In the genomic region with DNA sequence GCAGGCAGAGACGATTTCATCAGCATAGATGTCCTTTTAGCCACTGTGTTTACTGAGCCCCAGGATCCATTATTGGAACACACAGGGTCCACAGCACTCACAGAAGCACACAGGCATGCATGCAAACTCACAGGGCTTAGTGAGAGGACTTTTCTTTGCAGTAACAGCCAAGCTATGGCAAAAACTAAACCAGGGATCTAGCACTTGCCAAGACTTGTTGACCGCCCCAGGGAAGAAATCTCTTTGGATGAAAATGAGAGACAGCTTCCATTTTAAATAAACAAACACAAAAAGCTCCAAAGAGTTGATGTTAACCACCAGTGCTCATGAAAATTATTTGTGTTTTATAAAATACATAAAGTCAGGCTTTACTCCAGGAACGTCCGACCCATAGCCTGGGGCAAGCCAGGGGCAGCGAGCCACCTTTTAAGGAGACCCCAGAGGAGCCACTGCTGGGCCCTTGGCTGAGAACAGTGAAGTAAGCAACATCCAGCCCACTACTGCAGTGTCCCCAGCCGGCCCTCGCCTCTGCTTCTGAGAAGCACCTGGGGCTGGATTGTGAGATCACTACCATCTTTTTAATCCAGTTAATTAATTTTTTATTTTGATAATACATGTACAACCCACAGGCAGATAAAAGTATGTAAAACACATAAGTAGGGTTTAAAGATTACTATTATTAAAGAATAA, we compare ENCODE assay signal across 18 cellular contexts. TPM values are rescaled to one million over a fixed set of nuclear protein-coding genes. Genes with fewer than 3 reads are reported as not detected.
A peak's percentile ranks its signal among the peaks of the same experiment; 100 is the strongest.
DNase-seq lines count a peak whose midpoint lies in the region; ATAC-seq and TF ChIP-seq lines count a peak whose summit lies in the region.
"Had no signal": no experiment of that assay in that cellular context is flagged by ENCODE, and none has a peak within 500 bp of the region (broad histone marks: within the 10 kb centered on the region; RNA-seq: fewer than 3 reads in every experiment).

No MANE protein-coding gene starts in this region.

- H4K20me1 ChIP-seq in H9 (ENCODE audit: control insufficient read depth, insufficient read depth, insufficient read length) (no peaks in the 10 kb centered on the region), OCI-LY1 (ENCODE audit: insufficient read depth, low read length) (no peaks in the 10 kb centered on the region), smooth muscle cell (ENCODE audit: low read depth) (peaks cover 5% of the 10 kb centered on the region)

- intact Hi-C loops in aorta (cut with DNase I), result no loop called here

- no peaks in the 10 kb centered on the region for H3K9me2 ChIP-seq in OCI-LY1 (ENCODE audit: low read depth, low read length)

- no peaks in the 10 kb centered on the region for H3K9me3 ChIP-seq in H9 (ENCODE audit: control insufficient read depth, low read depth, low read length)
- no peaks in the 10 kb centered on the region for H3K9me3 ChIP-seq in OCI-LY1 (ENCODE audit: low read length)
- H3K9me3 ChIP-seq in esophagus (ENCODE audit: control insufficient read depth in 2 of 2, insufficient read depth in 1 of 2, low read depth in 1 of 2, low read length in 1 of 2), result no peaks in the 10 kb centered on the region
- H3K9me3 ChIP-seq in smooth muscle cell (replicated peaks; ENCODE audit: low read depth), result no peaks in the 10 kb centered on the region
- H3K9me3 ChIP-seq in aorta (ENCODE audit: control insufficient read depth, low read length), result no peaks in the 10 kb centered on the region
- H3K9me3 ChIP-seq: testis had no signal

- H3K9ac ChIP-seq in H9 (ENCODE audit: extremely low read depth, insufficient read length, low read length) (no peak overlapping the region), OCI-LY1 (ENCODE audit: low read length) (peak overlapping the region; percentile 97), smooth muscle cell (ENCODE audit: low read depth) (no peak overlapping the region)

- H3K79me2 ChIP-seq in H9 (ENCODE audit: insufficient read depth, low read length) (no peaks in the 10 kb centered on the region; the same call in 1 of the 2 replicates), OCI-LY1 (ENCODE audit: insufficient read depth, low read length) (no peaks in the 10 kb centered on the region; the same call in 1 of the 2 replicates), smooth muscle cell (ENCODE audit: low read depth) (no peaks in the 10 kb centered on the region)

- no peak for ATAC-seq in aorta (ENCODE audit: low FRiP score)
- ATAC-seq in HG02610 (IDR thresholded peaks at IDR 0.05; ENCODE audit: unreplicated experiment), result no peak
- ATAC-seq: left colon had no signal

- TF ChIP-seq CTCF in H9 (conservative IDR thresholded peaks at IDR 0.05), result no peak
- TF ChIP-seq CTCF in OCI-LY1 (IDR thresholded peaks at IDR 0.05; ENCODE audit: low read length), result no peak
- TF ChIP-seq CTCF in smooth muscle cell (IDR thresholded peaks at IDR 0.05; ENCODE audit: borderline replicate concordance, insufficient read depth, poor library complexity, severe bottlenecking), result no peak

- H3K36me3 ChIP-seq in OCI-LY1 (ENCODE audit: insufficient read depth, low read length) (peaks cover 60% of the 10 kb centered on the region), esophagus (ENCODE audit: control insufficient read depth in 2 of 2, insufficient read depth in 2 of 2, low read length in 1 of 2) (peaks cover 4 to 12% of the 10 kb centered on the region in 2 donors), smooth muscle cell (ENCODE audit: low read depth) (peaks cover 4% of the 10 kb centered on the region), aorta (ENCODE audit: control insufficient read depth in 1 of 2, insufficient read depth in 2 of 2, low read length in 1 of 2) (no peaks in the 10 kb centered on the region)

- H3K4ac ChIP-seq in H9 (ENCODE audit: low read depth, low read length), result no peak overlapping the region

- WGBS in H9 (ENCODE audit: extremely low coverage, insufficient read length, low lambda C conversion rate), result no CpG with 5 or more reads among the region's 7 CpGs
- WGBS in esophagus, 2 donors, result 45 to 51% methylated on average over 7 of the region's 7 CpGs
- WGBS in smooth muscle cell (ENCODE audit: low lambda C conversion rate), result 81% methylated on average over 7 of the region's 7 CpGs
- 83 to 87% methylated on average over 7 of the region's 7 CpGs for WGBS in aorta, 2 donors

- no peak overlapping the region for H2BK5ac ChIP-seq in H9 (ENCODE audit: insufficient read length, low read length)

- H3F3A ChIP-seq in OCI-LY1 (ENCODE audit: insufficient read depth, low read length), result peaks cover 17% of the 10 kb centered on the region
- H3F3A ChIP-seq in smooth muscle cell (ENCODE audit: low read depth), result no peaks in the 10 kb centered on the region

- no peaks in the 10 kb centered on the region for H3K27me3 Mint-ChIP-seq in H9 (ENCODE audit: low read depth)
- H3K27me3 Mint-ChIP-seq: activated CD4-positive, alpha-beta memory T cell treated with anti-CD3 and anti-CD28 coated beads for 36 hours had no signal

- H3K4me1 ChIP-seq in H9 (ENCODE audit: insufficient read depth, low read length) (no peaks in the 10 kb centered on the region), OCI-LY1 (ENCODE audit: insufficient read depth, low read length, severe bottlenecking) (peaks cover 52% of the 10 kb centered on the region), esophagus (ENCODE audit: control insufficient read depth in 2 of 2, insufficient read depth in 2 of 2, low read length in 1 of 2) (peaks cover 2 to 9% of the 10 kb centered on the region in 2 donors), smooth muscle cell (ENCODE audit: low read depth) (no peaks in the 10 kb centered on the region), aorta (ENCODE audit: control insufficient read depth in 1 of 2, insufficient read depth in 2 of 2, low read length in 2 of 2) (no peaks in the 10 kb centered on the region)
- H3K4me1 ChIP-seq: testis had no signal

- H3K14ac ChIP-seq in H9 (ENCODE audit: insufficient read depth, low read length), result no peak overlapping the region

- H3K79me1 ChIP-seq in H9 (ENCODE audit: insufficient read depth, low read depth, low read length, poor library complexity, severe bottlenecking), result peaks cover 3% of the 10 kb centered on the region

- H4K5ac ChIP-seq in H9 (ENCODE audit: insufficient read length, low read depth, low read length), result no peak overlapping the region

- no peak overlapping the region for H3K4me3 Mint-ChIP-seq in H9
- H3K4me3 Mint-ChIP-seq: activated CD4-positive, alpha-beta memory T cell treated with anti-CD3 and anti-CD28 coated beads for 36 hours had no signal

- no peaks in the 10 kb centered on the region for H3K27me3 ChIP-seq in H9 (ENCODE audit: insufficient read depth, low read length)
- H3K27me3 ChIP-seq in OCI-LY1 (ENCODE audit: insufficient read depth, low read length), result no peaks in the 10 kb centered on the region
- no peaks in the 10 kb centered on the region for H3K27me3 ChIP-seq in esophagus (ENCODE audit: control insufficient read depth in 1 of 2, insufficient read depth in 2 of 2, low read length in 2 of 2)
- no peaks in the 10 kb centered on the region for H3K27me3 ChIP-seq in smooth muscle cell (ENCODE audit: low read depth)
- H3K27me3 ChIP-seq in aorta (ENCODE audit: control insufficient read depth in 1 of 2, insufficient read depth in 2 of 2, low read length in 1 of 2), result no peaks in the 10 kb centered on the region
- H3K27me3 ChIP-seq: testis had no signal

- no peak overlapping the region for H3K27ac ChIP-seq in H9 (ENCODE audit: insufficient read length, low read depth, low read length)
- peak overlapping the region; percentile 100 for H3K27ac ChIP-seq in OCI-LY1 (ENCODE audit: low read depth, low read length, poor library complexity, severe bottlenecking)
- H3K27ac ChIP-seq in esophagus (ENCODE audit: low read depth in 2 of 2, low read length in 1 of 2), result peak overlapping the region; percentile 47 to 57
- H3K27ac ChIP-seq in smooth muscle cell (ENCODE audit: low read depth), result peak overlapping the region; percentile 52
- no peak overlapping the region for H3K27ac ChIP-seq in aorta (ENCODE audit: low read depth in 1 of 2, low read length in 2 of 2)
- H3K27ac ChIP-seq: C4-2B, SK-N-MC, testis had no signal

- peaks cover 44 to 75% (median 64%) of the 10 kb centered on the region in 3 experiments for H3K36me3 Mint-ChIP-seq in H9 (ENCODE audit: insufficient read depth in 1 of 3, low read depth in 3 of 3)

- H4K91ac ChIP-seq in H9 (ENCODE audit: insufficient read length, low read depth, low read length), result no peak overlapping the region

- no peak overlapping the region for H2BK15ac ChIP-seq in H9 (ENCODE audit: low read depth, low read length)

- H2AK5ac ChIP-seq in H9 (ENCODE audit: insufficient read length, low read length), result no peak overlapping the region

- no peak overlapping the region for H3K18ac ChIP-seq in H9 (ENCODE audit: insufficient read length, low read depth, low read length)

- no peak overlapping the region for H2AFZ ChIP-seq in H9 (ENCODE audit: low read length)
- no peak overlapping the region for H2AFZ ChIP-seq in OCI-LY1 (ENCODE audit: low read length)
- no peak overlapping the region for H2AFZ ChIP-seq in smooth muscle cell (ENCODE audit: low read depth)

- H3K4me2 ChIP-seq in H9 (ENCODE audit: insufficient read depth, insufficient read length, low read length) (no peak overlapping the region), OCI-LY1 (ENCODE audit: low read length) (peak overlapping the region; percentile 92), smooth muscle cell (no peak overlapping the region)

- no peak overlapping the region for H2BK20ac ChIP-seq in H9 (ENCODE audit: low read depth, low read length, poor library complexity, severe bottlenecking)

- H2BK120ac ChIP-seq in H9 (ENCODE audit: low read depth, low read length, poor library complexity, severe bottlenecking), result no peak overlapping the region

- H3K4me3 ChIP-seq in OCI-LY1 (ENCODE audit: low read depth, low read length, poor library complexity, severe bottlenecking), result peak overlapping the region; percentile 58
- H3K4me3 ChIP-seq in esophagus (ENCODE audit: low read depth in 1 of 2, low read length in 2 of 2), result no peak overlapping the region
- no peak overlapping the region for H3K4me3 ChIP-seq in smooth muscle cell
- no peak overlapping the region for H3K4me3 ChIP-seq in aorta (ENCODE audit: low read length in 2 of 2)
- H3K4me3 ChIP-seq: SK-N-MC, testis had no signal

- no peaks in the 10 kb centered on the region for H3K9me3 Mint-ChIP-seq in H9
- H3K9me3 Mint-ChIP-seq: activated CD4-positive, alpha-beta memory T cell treated with anti-CD3 and anti-CD28 coated beads for 36 hours; activated T-helper 2 cell treated with anti-CD3 and anti-CD28 coated beads, Interferon-gamma antibody, Interleukin-2, Interleukin-4, amounts not matched to agents 10 μg/mL and 5 μg/mL and 100 μg/mL, durations not matched to agents 14 hours and 24 hours and 36 hours had no signal

- H4K8ac ChIP-seq in H9 (replicated peaks; ENCODE audit: insufficient read length, low read depth, low read length), result no peak overlapping the region

- H2BK12ac ChIP-seq in H9 (ENCODE audit: insufficient read length, low read depth, low read length), result no peak overlapping the region

- H3K4me1 Mint-ChIP-seq in H9, result no peaks in the 10 kb centered on the region

- H3T11ph ChIP-seq in H9 (ENCODE audit: low read length), result no peak overlapping the region

- H3K23ac ChIP-seq in H9 (ENCODE audit: insufficient read length, low read depth, low read length), result no peak overlapping the region

- H3K23me2 ChIP-seq in H9 (ENCODE audit: insufficient read length, low read depth, low read length, poor library complexity, severe bottlenecking), result no peaks in the 10 kb centered on the region

- DNase-seq in H9 (no peak), smooth muscle cell (lab: John Stamatoyannopoulos, UW; ENCODE audit: unreplicated experiment) (no peak), aorta (no peak), NOMO-1 (lab: John Stamatoyannopoulos, UW; ENCODE audit: unreplicated experiment in 2 of 2) (no peak)
- DNase-seq: activated CD4-positive, alpha-beta memory T cell treated with anti-CD3 and anti-CD28 coated beads for 36 hours; DND-41; hypothalamus; left colon; NCI-H1417; NCI-H226; OCI-M1; testis had no signal

- peak overlapping the region in 2 of 3 experiments; percentile 80 to 84; a peak in 2 of 7 replicates for H3K27ac Mint-ChIP-seq in H9

- H3K56ac ChIP-seq in H9 (ENCODE audit: insufficient read length, low read depth, low read length), result no peak overlapping the region

RNA-seq across cellular contexts. Expression of gene TFIP11, which starts 22.0 kb away (rescaled TPM):
- total RNA-seq in H9 (2021) (36.4 and 37.7 TPM in 2 replicates), smooth muscle cell (22.5 and 34.9 TPM in 2 replicates), aorta (10 to 100 TPM; 24.7 to 27.7 TPM)
- polyA plus RNA-seq in esophagus (10 to 100 TPM; 19.7 to 21.5 TPM), smooth muscle cell (25.7 and 27.7 TPM in 2 replicates), aorta (10 to 100 TPM in 1 of 2 donors, 1 to 10 TPM in 1; 6.1 to 31.4 TPM)

RNA-seq across cellular contexts. Expression of gene SRRD, which starts 50.6 kb away (rescaled TPM):
- total RNA-seq in H9 (2021), result 32.2 and 36.0 TPM in 2 replicates
- 10 to 100 TPM in 1 of 2 donors, 1 to 10 TPM in 1; 7.4 to 11.9 TPM for polyA plus RNA-seq in esophagus
- 20.7 and 35.8 TPM in 2 replicates for total RNA-seq in smooth muscle cell
- 34.5 and 38.6 TPM in 2 replicates for polyA plus RNA-seq in smooth muscle cell
- total RNA-seq in aorta, result 10 to 100 TPM; 13.0 to 18.4 TPM
- polyA plus RNA-seq in aorta, result 1 to 10 TPM; 3.6 to 6.4 TPM

RNA-seq across cellular contexts. Expression of gene HPS4, which starts 50.7 kb away (rescaled TPM):
- total RNA-seq in H9 (2021) (24.4 and 26.2 TPM in 2 replicates), smooth muscle cell (23.5 and 46.3 TPM in 2 replicates), aorta (10 to 100 TPM; 20.5 to 35.6 TPM)
- polyA plus RNA-seq in esophagus (10 to 100 TPM; 14.8 TPM), smooth muscle cell (18.2 and 21.2 TPM in 2 replicates), aorta (10 to 100 TPM; 14.7 to 18.0 TPM)

RNA-seq across cellular contexts. Expression of gene TPST2, which starts 55.6 kb away (rescaled TPM):
- total RNA-seq in H9 (2021) (50.1 and 52.2 TPM in 2 replicates), smooth muscle cell (44.1 and 44.8 TPM in 2 replicates), aorta (10 to 100 TPM; 26.0 to 26.7 TPM)
- polyA plus RNA-seq in esophagus (10 to 100 TPM in 1 of 2 donors, 1 to 10 TPM in 1; 7.6 to 12.6 TPM), smooth muscle cell (48.5 and 50.2 TPM in 2 replicates), aorta (10 to 100 TPM; 10.8 TPM)

Comparison
In these comparisons a context has a peak if more than half of its experiments do, and no peak if none do; other contexts are left out.
1. H3K27ac ChIP-seq: peak in OCI-LY1 (single experiment), esophagus (2 of 2) and smooth muscle cell (single experiment); none in H9 (single experiment) and aorta (0 of 2).